Comparison of ENCODE assay signal across 8 cellular contexts in the genomic region with DNA sequence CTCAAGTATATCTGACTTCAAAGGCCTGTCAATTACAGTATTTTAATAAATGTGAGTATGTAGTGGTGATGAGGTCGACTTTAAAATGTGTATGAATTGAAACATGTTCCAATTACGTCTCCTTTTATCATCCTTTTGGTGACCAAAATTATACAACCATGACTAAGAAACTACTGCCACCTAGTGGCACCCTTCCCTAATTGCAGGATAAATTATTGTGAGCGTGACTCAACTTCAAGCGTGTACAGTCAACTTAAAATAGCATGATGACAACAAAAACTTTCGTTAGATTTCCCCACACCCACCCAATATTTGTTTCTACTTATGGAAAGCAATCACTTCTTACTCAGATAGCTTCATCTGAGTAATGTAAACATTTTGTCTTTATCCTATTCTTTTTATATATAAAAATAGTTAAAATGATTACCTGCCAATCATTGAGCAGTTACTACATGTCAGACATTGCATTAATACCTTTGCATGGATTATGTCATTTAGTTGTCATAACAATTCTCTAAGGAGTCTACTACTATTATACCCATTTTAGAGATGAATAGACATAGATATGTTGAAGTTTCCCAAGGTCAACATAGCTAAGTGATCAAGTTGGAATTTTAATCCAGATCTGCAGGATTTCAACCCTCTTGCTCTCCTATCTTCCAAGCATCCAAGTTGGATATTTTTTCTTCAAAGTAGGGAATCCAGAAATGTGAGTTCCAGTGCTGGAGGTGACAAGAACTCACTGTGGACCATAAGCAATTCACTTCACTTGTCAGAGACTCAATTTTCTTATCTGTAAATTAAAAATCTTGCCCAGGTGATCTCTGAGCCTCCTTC.
DNase-seq lines count a peak whose midpoint lies in the region; ATAC-seq and TF ChIP-seq lines count a peak whose summit lies in the region.

No MANE protein-coding gene starts in this region.

- no peaks in the 10 kb centered on the region for H3K27me3 Mint-ChIP-seq in chondrocyte (ENCODE audit: low read depth)

- peak; percentile 89 for TF ChIP-seq CTCF in chondrocyte (IDR thresholded peaks at IDR 0.05)

- DNase-seq in stimulated activated CD4-positive, alpha-beta T cell treated with anti-CD3 and anti-CD28 coated beads, Interleukin-2, amount 100 ng/mL, for 48 hours = peak; percentile 18 to 30
- no peak for DNase-seq in stimulated activated CD4-positive, alpha-beta T cell treated with anti-CD3 and anti-CD28 coated beads, Interleukin-4, amount 100 ng/mL, for 4 hours
- DNase-seq in NCI-H226 (peak; percentile 17), chondrocyte (ENCODE audit: low spot score) (no peak), non-pigmented ciliary epithelial cell (ENCODE audit: low read depth) (peak; percentile 44), NCI-H510A treated with DMSO at 0.1 percent for 48 hours (lab: John Stamatoyannopoulos, UW) (no peak)
- no peak for DNase-seq in activated effector memory CD4-positive, alpha-beta T cell treated with Interleukin-2 at 50 U/mL for 16 hours

- ATAC-seq in HG03565 (IDR thresholded peaks at IDR 0.05; ENCODE audit: unreplicated experiment) = no peak

- H3K4me3 Mint-ChIP-seq in chondrocyte (ENCODE audit: unreplicated experiment) = no peak overlapping the region

- H3K4me1 Mint-ChIP-seq in chondrocyte (ENCODE audit: low read depth) = peaks cover 32% of the 10 kb centered on the region

- peaks cover 3% of the 10 kb centered on the region for H3K9me3 Mint-ChIP-seq in chondrocyte (ENCODE audit: low read depth)

- peaks cover 3% of the 10 kb centered on the region for H3K36me3 Mint-ChIP-seq in chondrocyte (ENCODE audit: low read depth)

- peak overlapping the region; percentile 93 for H3K27ac Mint-ChIP-seq in chondrocyte (ENCODE audit: unreplicated experiment)

Comparison
In these comparisons a context has a peak if more than half of its experiments do, and no peak if none do; other contexts are left out.
1. DNase-seq: peak in stimulated activated CD4-positive, alpha-beta T cell treated with anti-CD3 and anti-CD28 coated beads, Interleukin-2, amount 100 ng/mL, for 48 hours (2 of 2), NCI-H226 (single experiment) and non-pigmented ciliary epithelial cell (single experiment); none in stimulated activated CD4-positive, alpha-beta T cell treated with anti-CD3 and anti-CD28 coated beads, Interleukin-4, amount 100 ng/mL, for 4 hours (0 of 2), chondrocyte (single experiment), activated effector memory CD4-positive, alpha-beta T cell treated with Interleukin-2 at 50 U/mL for 16 hours (single experiment) and NCI-H510A treated with DMSO at 0.1 percent for 48 hours (single experiment).